In genomic region chr19:27906081-27906480, GRCh38 we compare ENCODE assay signal across 18 cellular contexts.
DNase-seq lines count a peak whose midpoint lies in the region; ATAC-seq and TF ChIP-seq lines count a peak whose summit lies in the region.
"Had no signal": no experiment of that assay in that cellular context is flagged by ENCODE, and none has a peak within 500 bp of the region (broad histone marks: within the 10 kb centered on the region; RNA-seq: fewer than 3 reads in every experiment).

No MANE protein-coding gene starts in this region.

- no peaks in the 10 kb centered on the region for H3K4me1 Mint-ChIP-seq in endodermal cell
- H3K4me1 Mint-ChIP-seq in activated T-cell treated with anti-CD3 and anti-CD28 coated beads, Interleukin-2, amount 50 U/mL, for 4 hours (ENCODE audit: low read depth), result no peaks in the 10 kb centered on the region
- H3K4me1 Mint-ChIP-seq: H9 had no signal

- no peak overlapping the region for H3K27ac Mint-ChIP-seq in endodermal cell
- H3K27ac Mint-ChIP-seq: CD4-positive, alpha-beta memory T cell; H9 had no signal

- H3K27ac ChIP-seq in endodermal cell (ENCODE audit: low read depth, low read length), result peak overlapping the region; percentile 3
- H3K27ac ChIP-seq: 22Rv1, KMS-11, SJSA1 had no signal

- TF ChIP-seq POLR2A in GM18505 (IDR thresholded peaks at IDR 0.05; ENCODE audit: borderline replicate concordance, extremely low read depth, insufficient read depth, insufficient read length), result no peak

- H3K4me3 ChIP-seq in endodermal cell (ENCODE audit: low read length), result no peak overlapping the region
- H3K4me3 ChIP-seq: SJSA1 had no signal

- no peak overlapping the region for H3K4me3 Mint-ChIP-seq in endodermal cell
- H3K4me3 Mint-ChIP-seq in activated T-cell treated with anti-CD3 and anti-CD28 coated beads, Interleukin-2, amount 50 U/mL, for 4 hours, result no peak overlapping the region
- H3K4me3 Mint-ChIP-seq: CD4-positive, alpha-beta memory T cell; H9 had no signal

- no peak overlapping the region for H3K9ac ChIP-seq in endodermal cell (ENCODE audit: extremely low read depth, low read length, poor library complexity, severe bottlenecking)
- H3K9ac ChIP-seq: KMS-11 had no signal

- no peaks in the 10 kb centered on the region for H3K36me3 Mint-ChIP-seq in endodermal cell (ENCODE audit: low read depth)
- H3K36me3 Mint-ChIP-seq in activated T-cell treated with anti-CD3 and anti-CD28 coated beads, Interleukin-2, amount 50 U/mL, for 4 hours (ENCODE audit: insufficient read depth), result no peaks in the 10 kb centered on the region
- H3K36me3 Mint-ChIP-seq: CD4-positive, alpha-beta memory T cell had no signal

- H3K9me3 Mint-ChIP-seq in endodermal cell, result peaks cover 88% of the 10 kb centered on the region
- no peaks in the 10 kb centered on the region for H3K9me3 Mint-ChIP-seq in activated T-cell treated with anti-CD3 and anti-CD28 coated beads, Interleukin-2, amount 50 U/mL, for 4 hours

- ATAC-seq in GM18505 (IDR thresholded peaks at IDR 0.05; ENCODE audit: unreplicated experiment) (no peak), GM19023 (IDR thresholded peaks at IDR 0.05; ENCODE audit: unreplicated experiment) (no peak), HG03378 (IDR thresholded peaks at IDR 0.05; ENCODE audit: unreplicated experiment) (no peak)
- no peak for ATAC-seq in activated T-cell treated with anti-CD3 and anti-CD28 coated beads, Interleukin-2, amount 50 U/mL, for 4 hours
- ATAC-seq: HepG2 had no signal

- no peaks in the 10 kb centered on the region for H3K36me3 ChIP-seq in endodermal cell (ENCODE audit: control insufficient read depth, insufficient read depth, low read length)
- H3K36me3 ChIP-seq: BE2C, SJSA1 had no signal

- TF ChIP-seq CTCF in endodermal cell (conservative IDR thresholded peaks at IDR 0.05), result no peak

- H3K4me1 ChIP-seq in endodermal cell (ENCODE audit: control insufficient read depth, insufficient read depth, low read length), result no peaks in the 10 kb centered on the region
- H3K4me1 ChIP-seq: BE2C, SJSA1 had no signal

- peaks cover 2% of the 10 kb centered on the region for H3K9me3 ChIP-seq in endodermal cell (ENCODE audit: control insufficient read depth, low read length)
- H3K9me3 ChIP-seq: BE2C, SJSA1 had no signal

- DNase-seq in Ammon's horn (ENCODE audit: low spot score), result peak; percentile 91
- no peak for DNase-seq in endodermal cell
- DNase-seq in islet precursor cell, result peak; percentile 44
- DNase-seq in putamen (ENCODE audit: low spot score), result peak; percentile 89
- no peak for DNase-seq in activated T-cell treated with anti-CD3 and anti-CD28 coated beads, Interleukin-2, amount 50 U/mL, for 4 hours
- DNase-seq: BE2C; CD4-positive, alpha-beta memory T cell; H9; NCI-H1436 treated with DMSO at 0.1 percent for 48 hours; NCI-H2081; NCI-H82 had no signal

- no peaks in the 10 kb centered on the region for H3K27me3 ChIP-seq in endodermal cell (ENCODE audit: control insufficient read depth, insufficient read depth, low read length, poor library complexity, severe bottlenecking)
- H3K27me3 ChIP-seq: BE2C, SJSA1 had no signal

- H3K27me3 Mint-ChIP-seq in endodermal cell (ENCODE audit: insufficient read depth), result no peaks in the 10 kb centered on the region
- H3K27me3 Mint-ChIP-seq in activated T-cell treated with anti-CD3 and anti-CD28 coated beads, Interleukin-2, amount 50 U/mL, for 4 hours (ENCODE audit: low read depth), result no peaks in the 10 kb centered on the region
- H3K27me3 Mint-ChIP-seq: CD4-positive, alpha-beta memory T cell had no signal

- 71 to 100% methylated on average over 1 to 4 of the region's 4 CpGs for WGBS in endodermal cell (ENCODE audit: insufficient coverage in 1 of 2, insufficient read length in 1 of 2), 2 experiments

Comparison
In these comparisons a context has a peak if more than half of its experiments do, and no peak if none do; other contexts are left out.
1. DNase-seq: peak in Ammon's horn (single experiment), islet precursor cell (single experiment) and putamen (single experiment); none in endodermal cell (single experiment) and activated T-cell treated with anti-CD3 and anti-CD28 coated beads, Interleukin-2, amount 50 U/mL, for 4 hours (single experiment).